In the genomic region with DNA sequence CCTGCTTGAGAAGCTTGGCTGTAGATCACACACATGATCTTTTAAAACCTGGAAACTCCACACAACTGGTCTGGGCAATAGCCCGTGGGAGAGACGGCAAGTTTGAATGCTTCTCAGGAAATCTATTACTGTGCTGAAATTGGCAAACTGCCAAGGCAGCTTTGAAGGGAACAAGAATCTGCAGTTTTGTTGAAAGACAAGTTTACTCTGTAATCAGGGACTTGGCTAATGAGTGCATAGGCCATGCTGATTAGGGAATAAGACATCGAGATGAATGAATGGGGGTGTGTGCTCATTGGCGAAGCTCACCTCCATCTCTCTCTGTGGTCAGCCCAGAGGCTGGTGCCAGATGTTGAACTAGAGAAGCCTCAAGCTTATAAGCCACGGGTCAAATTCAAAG, we compare ENCODE assay signal across 10 cellular contexts.
DNase-seq lines count a peak whose midpoint lies in the region; ATAC-seq, FAIRE-seq and TF ChIP-seq lines count a peak whose summit lies in the region.
"Had no signal": no experiment of that assay in that cellular context is flagged by ENCODE, and none has a peak within 500 bp of the region (broad histone marks: within the 10 kb centered on the region; RNA-seq: fewer than 3 reads in every experiment).

No MANE protein-coding gene starts in this region.

- TF ChIP-seq CTCF in prostate gland (IDR thresholded peaks at IDR 0.05) (no peak), WTC11 (IDR thresholded peaks at IDR 0.05) (no peak), tibial artery (IDR thresholded peaks at IDR 0.05) (no peak)

- CTCF ChIA-PET in WTC11 (lab: Charles Lee): no interaction called here

- FAIRE-seq in GM12891 (lab: Jason Lieb, UNC): peak; percentile 62

- ATAC-seq in GM18907 (IDR thresholded peaks at IDR 0.05; ENCODE audit: unreplicated experiment) (no peak), WTC11 (no peak)
- ATAC-seq: naive thymus-derived CD4-positive, alpha-beta T cell had no signal

- no peak for DNase-seq in GM12891 (ENCODE audit: insufficient read length, low spot score)
- DNase-seq in NCI-H226: peak; percentile 28
- peak; percentile 18 to 88 for DNase-seq in dermis microvascular lymphatic vessel endothelial cell (ENCODE audit: low read depth in 2 of 2)
- DNase-seq in prostate gland (ENCODE audit: low spot score): peak; percentile 36
- no peak for DNase-seq in activated CD4-positive, alpha-beta T cell treated with anti-CD3 and anti-CD28 coated beads for 4 hours
- DNase-seq in WTC11 (ENCODE audit: low spot score): no peak
- no peak for DNase-seq in tibial artery
- DNase-seq: naive thymus-derived CD4-positive, alpha-beta T cell had no signal

- H3K36me3 Mint-ChIP-seq in WTC11: no peaks in the 10 kb centered on the region
- H3K36me3 Mint-ChIP-seq: naive thymus-derived CD4-positive, alpha-beta T cell had no signal

- H3K4me1 ChIP-seq in prostate gland (replicated peaks): no peaks in the 10 kb centered on the region
- H3K4me1 ChIP-seq in tibial artery: no peaks in the 10 kb centered on the region
- H3K4me1 ChIP-seq: SJSA1 had no signal

- H3K4me3 ChIP-seq in prostate gland: no peak overlapping the region
- no peak overlapping the region for H3K4me3 ChIP-seq in tibial artery
- H3K4me3 ChIP-seq: SJSA1 had no signal

- TF ChIP-seq POLR2A in GM12891 (IDR thresholded peaks at IDR 0.05; ENCODE audit: low read depth, low read length) (no peak), prostate gland (IDR thresholded peaks at IDR 0.05) (no peak)

- WGBS in prostate gland: 8% methylated on average over 5 of the region's 5 CpGs

- no peak overlapping the region for H3K27ac Mint-ChIP-seq in WTC11
- H3K27ac Mint-ChIP-seq: naive thymus-derived CD4-positive, alpha-beta T cell had no signal

- H3K27me3 ChIP-seq in prostate gland (replicated peaks; ENCODE audit: insufficient read depth) (no peaks in the 10 kb centered on the region), tibial artery (peaks cover 0 to 14% of the 10 kb centered on the region in 2 donors)

- H3K9me3 ChIP-seq in prostate gland (no peaks in the 10 kb centered on the region), tibial artery (no peaks in the 10 kb centered on the region)
- H3K9me3 ChIP-seq: SJSA1 had no signal

- H3K36me3 ChIP-seq in prostate gland (no peaks in the 10 kb centered on the region), tibial artery (no peaks in the 10 kb centered on the region)
- H3K36me3 ChIP-seq: SJSA1 had no signal

- no peaks in the 10 kb centered on the region; the same call in 1 of the 2 replicates for H3K27me3 Mint-ChIP-seq in WTC11 (ENCODE audit: low read depth)

- H3K9me3 Mint-ChIP-seq in WTC11: no peaks in the 10 kb centered on the region

- POLR2A ChIA-PET in WTC11 (lab: Charles Lee): no interaction called here

- H3K4me3 Mint-ChIP-seq in WTC11: no peak overlapping the region
- H3K4me3 Mint-ChIP-seq: naive thymus-derived CD4-positive, alpha-beta T cell had no signal

- intact Hi-C loops in prostate gland (cut with DNase I) (no loop called here), tibial artery (cut with DNase I; ENCODE audit: low total_unique reads) (no loop called here)

- H3K27ac ChIP-seq in prostate gland: no peak overlapping the region
- no peak overlapping the region for H3K27ac ChIP-seq in tibial artery
- H3K27ac ChIP-seq: SJSA1 had no signal

- no peaks in the 10 kb centered on the region for H3K4me1 Mint-ChIP-seq in WTC11
- H3K4me1 Mint-ChIP-seq: naive thymus-derived CD4-positive, alpha-beta T cell had no signal

TF ChIP-seq in GM12891, 5 proteins besides CTCF, POLR2A, EP300 and RAD21:
- TF ChIP-seq SPI1 (IDR thresholded peaks at IDR 0.05; ENCODE audit: low read depth, low read length) (no peak), PAX5 (IDR thresholded peaks at IDR 0.05; ENCODE audit: insufficient read depth, low read length, severe bottlenecking) (no peak), TAF1 (IDR thresholded peaks at IDR 0.05; ENCODE audit: low read depth, low read length) (no peak), POLR2AphosphoS5 (IDR thresholded peaks at IDR 0.05; ENCODE audit: low read depth, low read length) (no peak), POU2F2 (IDR thresholded peaks at IDR 0.05; ENCODE audit: low read depth, low read length) (no peak)

TF ChIP-seq in WTC11, 78 proteins besides CTCF, POLR2A, EP300 and RAD21:
- TF ChIP-seq CBFB (CRISPR knock-in tag; IDR thresholded peaks at IDR 0.05; ENCODE audit: low read depth) (no peak), ATF6 (CRISPR knock-in tag; IDR thresholded peaks at IDR 0.05) (no peak), FOXP1 (CRISPR knock-in tag; IDR thresholded peaks at IDR 0.05; ENCODE audit: borderline replicate concordance) (no peak)
- TF ChIP-seq, protein P1, sequence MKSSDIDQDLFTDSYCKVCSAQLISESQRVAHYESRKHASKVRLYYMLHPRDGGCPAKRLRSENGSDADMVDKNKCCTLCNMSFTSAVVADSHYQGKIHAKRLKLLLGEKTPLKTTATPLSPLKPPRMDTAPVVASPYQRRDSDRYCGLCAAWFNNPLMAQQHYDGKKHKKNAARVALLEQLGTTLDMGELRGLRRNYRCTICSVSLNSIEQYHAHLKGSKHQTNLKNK (CRISPR knock-in tag; IDR thresholded peaks at IDR 0.05): no peak

Comparison
In these comparisons a context has a peak if more than half of its experiments do, and no peak if none do; other contexts are left out.
1. DNase-seq: peak in NCI-H226 (single experiment), dermis microvascular lymphatic vessel endothelial cell (2 of 2) and prostate gland (single experiment); none in GM12891 (single experiment), activated CD4-positive, alpha-beta T cell treated with anti-CD3 and anti-CD28 coated beads for 4 hours (0 of 2), WTC11 (single experiment) and tibial artery (0 of 2).